ENCODE assay signal across 10 cellular contexts in the genomic region with DNA sequence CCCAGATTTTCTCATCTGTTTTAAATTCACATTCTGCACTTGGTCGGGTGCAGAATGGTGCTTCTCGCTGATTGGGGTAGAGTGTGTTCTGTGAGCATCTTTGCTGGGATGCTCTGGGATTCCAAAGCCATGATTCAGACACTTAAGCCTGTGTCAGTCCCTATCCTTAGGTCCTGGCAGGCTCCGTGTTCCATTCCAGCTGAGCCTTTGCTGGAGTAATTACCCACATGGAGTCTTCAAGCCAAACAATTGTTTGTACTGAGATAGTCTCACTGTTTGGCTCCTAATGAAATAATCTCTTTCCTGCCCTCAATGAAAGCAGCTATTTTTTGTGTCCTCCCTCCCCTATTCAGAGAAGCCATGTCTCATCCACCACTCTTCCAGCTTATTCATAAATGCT. TPM values are rescaled to one million over a fixed set of nuclear protein-coding genes. Genes with fewer than 3 reads are reported as not detected.
A peak's percentile ranks its signal among the peaks of the same experiment; 100 is the strongest.
DNase-seq lines count a peak whose midpoint lies in the region; ATAC-seq and TF ChIP-seq lines count a peak whose summit lies in the region.
"Had no signal": no experiment of that assay in that cellular context is flagged by ENCODE, and none has a peak within 500 bp of the region (broad histone marks: within the 10 kb centered on the region; RNA-seq: fewer than 3 reads in every experiment).

No MANE protein-coding gene starts in this region.

- H3K9me3 ChIP-seq in mammary epithelial cell (replicated peaks; ENCODE audit: insufficient read depth, low read length), result no peaks in the 10 kb centered on the region
- no peaks in the 10 kb centered on the region for H3K9me3 ChIP-seq in upper lobe of left lung

- H3K9ac ChIP-seq in mammary epithelial cell (ENCODE audit: insufficient read depth, low read length), result no peak overlapping the region

- dilution Hi-C loops in mammary epithelial cell (cut with HindIII; ENCODE audit: low sequenced_read_pairs), result no loop called here

- intact Hi-C loops in MCF 10A (cut with micrococcal nuclease) (no loop called here), mammary epithelial cell (cut with micrococcal nuclease) (no loop called here)

- no peak overlapping the region for H3K4me2 ChIP-seq in mammary epithelial cell (ENCODE audit: insufficient read depth, low read depth, low read length)

- H3K36me3 ChIP-seq in mammary epithelial cell (ENCODE audit: insufficient read depth, low read length) (no peaks in the 10 kb centered on the region), upper lobe of left lung (peaks cover 0 to 6% (median 0%) of the 10 kb centered on the region in 4 donors)

- TF ChIP-seq POLR2A in upper lobe of left lung (IDR thresholded peaks at IDR 0.05) (no peak), erythroblast (IDR thresholded peaks at IDR 0.05; ENCODE audit: low read length) (no peak)

- H3K4me1 Mint-ChIP-seq in MCF 10A (ENCODE audit: insufficient read depth, unreplicated experiment), result peaks cover 8% of the 10 kb centered on the region
- peaks cover 69% of the 10 kb centered on the region for H3K4me1 Mint-ChIP-seq in activated T-helper 17 cell treated with anti-CD3 and anti-CD28 coated beads, Interleukin-2, amount 50 U/mL, for 72 hours

- no peak overlapping the region for H3K27ac Mint-ChIP-seq in MCF 10A (ENCODE audit: low read depth, unreplicated experiment)
- peak overlapping the region; percentile 90 for H3K27ac Mint-ChIP-seq in activated T-helper 17 cell treated with anti-CD3 and anti-CD28 coated beads, Interleukin-2, amount 50 U/mL, for 72 hours

- DNase-seq in MCF 10A (ENCODE audit: unreplicated experiment), result peak; percentile 43
- DNase-seq in mammary epithelial cell, result no peak
- DNase-seq in iPS-NIHi7 (ENCODE audit: extremely low spot score), result peak; percentile 24
- no peak for DNase-seq in upper lobe of left lung
- no peak for DNase-seq in erythroblast (lab: John Stamatoyannopoulos, UW)
- no peak for DNase-seq in ureter (ENCODE audit: low spot score)
- DNase-seq: effector CD8-positive, alpha-beta T cell; stimulated activated CD4-positive, alpha-beta T cell treated with anti-CD3 and anti-CD28 coated beads, Interleukin-15, amount 100 ng/mL, for 24 hours had no signal

- in situ Hi-C loops in mammary epithelial cell (cut with MboI; ENCODE audit: low sequenced_read_pairs in 2 of 2), result no loop called here

- BruUV-seq in MCF 10A (replicated peaks; lab: Mats Ljungman, UMichigan) (no TSS peak), mammary epithelial cell (replicated peaks; lab: Mats Ljungman, UMichigan) (no TSS peak)

- TF ChIP-seq CTCF in MCF 10A (IDR thresholded peaks at IDR 0.05; ENCODE audit: unreplicated experiment) (no peak), mammary epithelial cell (conservative IDR thresholded peaks at IDR 0.05 in 1 of 2, IDR thresholded peaks at IDR 0.05 in 1 of 2; ENCODE audit: extremely low read depth in 1 of 2, insufficient read depth in 1 of 2, low read depth in 1 of 2, low read length in 2 of 2) (no peak), upper lobe of left lung (IDR thresholded peaks at IDR 0.05) (no peak)

- CTCF ChIA-PET in MCF 10A (lab: Yijun Ruan, JAX) (interaction anchor here (1.0 to 1.5 kb wide), 2 partner anchors 232 to 240 kb away, joined by 3 to 5 read pairs; no protein-coding TSS in a partner anchor), mammary epithelial cell (lab: Charles Lee; ENCODE audit: low non-redundant PET) (interaction anchor here (0.7 kb wide), 1 partner anchor 1822 kb away, joined by 3 read pairs; no protein-coding TSS in a partner anchor)

- TF ChIP-seq EP300 in upper lobe of left lung (IDR thresholded peaks at IDR 0.05), result no peak

- H2AFZ ChIP-seq in mammary epithelial cell (ENCODE audit: low read depth, low read length), result no peak overlapping the region

- H3K27me3 Mint-ChIP-seq in MCF 10A (ENCODE audit: insufficient read depth, unreplicated experiment), result no peaks in the 10 kb centered on the region
- no peaks in the 10 kb centered on the region for H3K27me3 Mint-ChIP-seq in activated T-helper 17 cell treated with anti-CD3 and anti-CD28 coated beads, Interleukin-2, amount 50 U/mL, for 72 hours

- H3K79me2 ChIP-seq in mammary epithelial cell (ENCODE audit: insufficient read depth, low read length), result peaks cover 62% of the 10 kb centered on the region

- no peaks in the 10 kb centered on the region for H3K4me1 ChIP-seq in mammary epithelial cell (ENCODE audit: insufficient read depth, low read length)
- H3K4me1 ChIP-seq in upper lobe of left lung, result peaks cover 42 to 85% (median 59%) of the 10 kb centered on the region in 4 donors

- H3K27ac ChIP-seq in mammary epithelial cell (ENCODE audit: insufficient read depth, low read depth, low read length) (no peak overlapping the region), upper lobe of left lung (peak overlapping the region; percentile 77 to 93 (median 90))

- 52% methylated on average over 3 of the region's 3 CpGs for WGBS in mammary epithelial cell (ENCODE audit: low coverage, missing lambda C conversion rate)
- WGBS in upper lobe of left lung, 2 donors, result 68 to 83% methylated on average over 3 of the region's 3 CpGs

- H3K36me3 Mint-ChIP-seq in MCF 10A (ENCODE audit: insufficient read depth, unreplicated experiment), result no peaks in the 10 kb centered on the region
- peaks cover 96% of the 10 kb centered on the region for H3K36me3 Mint-ChIP-seq in activated T-helper 17 cell treated with anti-CD3 and anti-CD28 coated beads, Interleukin-2, amount 50 U/mL, for 72 hours (ENCODE audit: low read depth)

- H3K27me3 ChIP-seq in mammary epithelial cell (ENCODE audit: insufficient read depth, low read length) (no peaks in the 10 kb centered on the region), upper lobe of left lung (no peaks in the 10 kb centered on the region)

- H3K4me3 ChIP-seq in mammary epithelial cell (replicated peaks in 1 of 3; ENCODE audit: insufficient read depth in 1 of 3, low read depth in 2 of 3, low read length in 3 of 3) (no peak overlapping the region), upper lobe of left lung (no peak overlapping the region)

- ATAC-seq in activated T-helper 17 cell treated with anti-CD3 and anti-CD28 coated beads, Interleukin-2, amount 50 U/mL, for 72 hours (replicated peaks), result no peak
- ATAC-seq in upper lobe of left lung (ENCODE audit: low FRiP score in 2 of 2) (no peak), GM21381 (IDR thresholded peaks at IDR 0.05; ENCODE audit: unreplicated experiment) (no peak)

- H4K20me1 ChIP-seq in mammary epithelial cell (ENCODE audit: insufficient read depth, low read length), result no peaks in the 10 kb centered on the region

- no peak overlapping the region for H3K4me3 Mint-ChIP-seq in MCF 10A (ENCODE audit: unreplicated experiment)
- peak overlapping the region; percentile 86 for H3K4me3 Mint-ChIP-seq in activated T-helper 17 cell treated with anti-CD3 and anti-CD28 coated beads, Interleukin-2, amount 50 U/mL, for 72 hours

- H3K9me3 Mint-ChIP-seq in MCF 10A (ENCODE audit: unreplicated experiment), result no peaks in the 10 kb centered on the region
- H3K9me3 Mint-ChIP-seq in activated T-helper 17 cell treated with anti-CD3 and anti-CD28 coated beads, Interleukin-2, amount 50 U/mL, for 72 hours, result no peaks in the 10 kb centered on the region

- POLR2A ChIA-PET in MCF 10A (lab: Yijun Ruan, JAX), result interaction anchor here (0.5 to 9.5 kb wide), 4 partner anchors 19 to 239 kb away, joined by 3 to 75 read pairs (median 3); partner anchors contain the start of genes SMAP2, ZFP69B and ZMPSTE24

RNA-seq across cellular contexts. Expression of gene SMAP2, which starts 18.7 kb away (rescaled TPM):
- 20.2 and 21.2 TPM in 2 replicates for total RNA-seq in MCF 10A (2022)
- 10 to 100 TPM; 17.5 to 20.5 TPM for total RNA-seq in mammary epithelial cell
- polyA plus RNA-seq in mammary epithelial cell, result 17.2 TPM
- polyA minus RNA-seq in mammary epithelial cell, result 39.2 TPM
- 100 to 1,000 TPM; 219 to 280 TPM for total RNA-seq in activated T-helper 17 cell treated with anti-CD3 and anti-CD28 coated beads, Interleukin-2, amount 50 U/mL, for 72 hours
- 10 to 100 TPM; 68.7 to 95.3 (median 72.2) TPM for total RNA-seq in upper lobe of left lung
- 39.5 TPM for total RNA-seq in ureter

RNA-seq across cellular contexts. Expression of gene ZFP69B, which starts 58.1 kb away (rescaled TPM):
- 6.0 and 8.9 TPM in 2 replicates for total RNA-seq in MCF 10A (2022)
- 10 to 100 TPM in 1 of 2 donors, 1 to 10 TPM in 1; 6.7 to 10.1 TPM for total RNA-seq in mammary epithelial cell
- polyA plus RNA-seq in mammary epithelial cell, result 2.9 TPM
- not detected for polyA minus RNA-seq in mammary epithelial cell
- 1 to 10 TPM; 2.8 to 3.3 TPM for total RNA-seq in activated T-helper 17 cell treated with anti-CD3 and anti-CD28 coated beads, Interleukin-2, amount 50 U/mL, for 72 hours
- total RNA-seq in upper lobe of left lung, result 1 to 10 TPM in 3 of 6 donors, under 1 TPM in 1, not detected in 2; 0.76 to 1.7 (median 1.4) TPM
- 2.5 TPM for total RNA-seq in ureter

Comparison
In these comparisons a context has a peak if more than half of its experiments do, and no peak if none do; other contexts are left out.
1. DNase-seq: peak in MCF 10A (single experiment) and iPS-NIHi7 (single experiment); none in mammary epithelial cell (single experiment), upper lobe of left lung (0 of 2), erythroblast (0 of 2) and ureter (single experiment).